Comparison of ENCODE assay signal across 1 cellular context in the genomic region with DNA sequence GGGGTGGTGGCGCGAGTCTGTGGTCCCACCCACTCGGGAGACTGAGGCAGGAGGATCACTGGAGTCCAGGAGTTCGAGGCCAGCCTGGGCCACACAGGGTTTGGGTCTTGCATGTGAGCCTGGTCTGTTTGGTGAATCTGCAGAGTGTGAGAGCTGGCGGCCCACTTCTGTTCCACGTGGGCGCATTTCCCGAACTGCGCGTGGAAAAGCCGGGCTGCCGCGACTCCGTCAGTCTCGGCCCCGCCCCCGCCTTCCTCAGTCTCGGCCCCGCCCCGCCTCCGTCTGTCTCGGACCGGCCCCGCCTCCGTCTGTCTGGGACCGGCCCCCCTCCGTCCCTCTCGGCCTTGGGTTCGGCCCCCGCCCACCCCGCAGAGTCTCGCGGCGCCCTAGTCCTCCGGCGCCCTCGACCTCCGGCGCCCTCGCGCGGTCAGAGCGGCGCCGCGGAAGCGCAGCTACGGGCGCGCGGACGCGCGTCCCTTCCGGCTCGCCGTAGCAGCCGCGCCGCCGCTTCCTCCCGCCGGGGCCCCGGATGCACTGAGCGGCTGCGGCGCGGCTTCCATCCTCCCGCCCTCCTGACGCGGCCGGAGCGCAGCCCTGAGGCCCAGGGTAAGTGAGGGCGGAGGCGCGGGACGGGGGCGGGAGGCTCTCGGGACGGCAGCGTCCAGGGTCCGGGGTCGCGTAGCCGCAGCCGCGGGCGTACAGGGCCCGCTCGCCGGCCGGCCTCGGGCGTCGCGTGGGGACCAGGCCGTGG.
TF ChIP-seq lines count a peak whose summit lies in the region.

A gene with protein sequence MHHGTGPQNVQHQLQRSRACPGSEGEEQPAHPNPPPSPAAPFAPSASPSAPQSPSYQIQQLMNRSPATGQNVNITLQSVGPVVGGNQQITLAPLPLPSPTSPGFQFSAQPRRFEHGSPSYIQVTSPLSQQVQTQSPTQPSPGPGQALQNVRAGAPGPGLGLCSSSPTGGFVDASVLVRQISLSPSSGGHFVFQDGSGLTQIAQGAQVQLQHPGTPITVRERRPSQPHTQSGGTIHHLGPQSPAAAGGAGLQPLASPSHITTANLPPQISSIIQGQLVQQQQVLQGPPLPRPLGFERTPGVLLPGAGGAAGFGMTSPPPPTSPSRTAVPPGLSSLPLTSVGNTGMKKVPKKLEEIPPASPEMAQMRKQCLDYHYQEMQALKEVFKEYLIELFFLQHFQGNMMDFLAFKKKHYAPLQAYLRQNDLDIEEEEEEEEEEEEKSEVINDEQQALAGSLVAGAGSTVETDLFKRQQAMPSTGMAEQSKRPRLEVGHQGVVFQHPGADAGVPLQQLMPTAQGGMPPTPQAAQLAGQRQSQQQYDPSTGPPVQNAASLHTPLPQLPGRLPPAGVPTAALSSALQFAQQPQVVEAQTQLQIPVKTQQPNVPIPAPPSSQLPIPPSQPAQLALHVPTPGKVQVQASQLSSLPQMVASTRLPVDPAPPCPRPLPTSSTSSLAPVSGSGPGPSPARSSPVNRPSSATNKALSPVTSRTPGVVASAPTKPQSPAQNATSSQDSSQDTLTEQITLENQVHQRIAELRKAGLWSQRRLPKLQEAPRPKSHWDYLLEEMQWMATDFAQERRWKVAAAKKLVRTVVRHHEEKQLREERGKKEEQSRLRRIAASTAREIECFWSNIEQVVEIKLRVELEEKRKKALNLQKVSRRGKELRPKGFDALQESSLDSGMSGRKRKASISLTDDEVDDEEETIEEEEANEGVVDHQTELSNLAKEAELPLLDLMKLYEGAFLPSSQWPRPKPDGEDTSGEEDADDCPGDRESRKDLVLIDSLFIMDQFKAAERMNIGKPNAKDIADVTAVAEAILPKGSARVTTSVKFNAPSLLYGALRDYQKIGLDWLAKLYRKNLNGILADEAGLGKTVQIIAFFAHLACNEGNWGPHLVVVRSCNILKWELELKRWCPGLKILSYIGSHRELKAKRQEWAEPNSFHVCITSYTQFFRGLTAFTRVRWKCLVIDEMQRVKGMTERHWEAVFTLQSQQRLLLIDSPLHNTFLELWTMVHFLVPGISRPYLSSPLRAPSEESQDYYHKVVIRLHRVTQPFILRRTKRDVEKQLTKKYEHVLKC (N-terminal part only) (plus strand): TSS at position 512 of the 751 bp plus-strand sequence. CDS start 10,678 bp downstream, outside the sequence.

TF ChIP-seq in A549, 52 proteins besides CTCF, POLR2A, EP300 and RAD21 (continued from another document):
- peak; percentile 49; the same call in 1 of the 2 replicates for TF ChIP-seq MYC (IDR thresholded peaks at IDR 0.05; ENCODE audit: borderline replicate concordance, low read length)
- no peak for TF ChIP-seq CBX2 (IDR thresholded peaks at IDR 0.05; ENCODE audit: borderline replicate concordance, low read depth)
- TF ChIP-seq RARB (CRISPR knock-in tag; IDR thresholded peaks at IDR 0.05) = no peak
- 0 out of 2 replicates have a peak, but pooled peaks have one; percentile 13 for TF ChIP-seq HOXB5 (CRISPR knock-in tag; IDR thresholded peaks at IDR 0.05)
- TF ChIP-seq, protein P1, sequence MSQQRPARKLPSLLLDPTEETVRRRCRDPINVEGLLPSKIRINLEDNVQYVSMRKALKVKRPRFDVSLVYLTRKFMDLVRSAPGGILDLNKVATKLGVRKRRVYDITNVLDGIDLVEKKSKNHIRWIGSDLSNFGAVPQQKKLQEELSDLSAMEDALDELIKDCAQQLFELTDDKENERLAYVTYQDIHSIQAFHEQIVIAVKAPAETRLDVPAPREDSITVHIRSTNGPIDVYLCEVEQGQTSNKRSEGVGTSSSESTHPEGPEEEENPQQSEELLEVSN (IDR thresholded peaks at IDR 0.05; ENCODE audit: borderline replicate concordance, low read depth) = no peak; the same call in 1 of the 2 replicates
- 0 out of 2 replicates have a peak, but pooled peaks have one; percentile 72 for TF ChIP-seq CHD4 (IDR thresholded peaks at IDR 0.05; ENCODE audit: borderline replicate concordance)
- TF ChIP-seq, protein P2, sequence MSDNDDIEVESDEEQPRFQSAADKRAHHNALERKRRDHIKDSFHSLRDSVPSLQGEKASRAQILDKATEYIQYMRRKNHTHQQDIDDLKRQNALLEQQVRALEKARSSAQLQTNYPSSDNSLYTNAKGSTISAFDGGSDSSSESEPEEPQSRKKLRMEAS (IDR thresholded peaks at IDR 0.05) = peak; percentile 67
- peak; percentile 59; the same call in 1 of the 2 replicates for TF ChIP-seq HOXB13 (CRISPR knock-in tag; IDR thresholded peaks at IDR 0.05; ENCODE audit: low read depth)
- no peak for TF ChIP-seq KDM1A (IDR thresholded peaks at IDR 0.05; ENCODE audit: low read depth)
- TF ChIP-seq PHF8 (IDR thresholded peaks at IDR 0.05; ENCODE audit: borderline replicate concordance, low read depth) = peak; percentile 89; the same call in 1 of the 2 replicates
- TF ChIP-seq, protein P3, sequence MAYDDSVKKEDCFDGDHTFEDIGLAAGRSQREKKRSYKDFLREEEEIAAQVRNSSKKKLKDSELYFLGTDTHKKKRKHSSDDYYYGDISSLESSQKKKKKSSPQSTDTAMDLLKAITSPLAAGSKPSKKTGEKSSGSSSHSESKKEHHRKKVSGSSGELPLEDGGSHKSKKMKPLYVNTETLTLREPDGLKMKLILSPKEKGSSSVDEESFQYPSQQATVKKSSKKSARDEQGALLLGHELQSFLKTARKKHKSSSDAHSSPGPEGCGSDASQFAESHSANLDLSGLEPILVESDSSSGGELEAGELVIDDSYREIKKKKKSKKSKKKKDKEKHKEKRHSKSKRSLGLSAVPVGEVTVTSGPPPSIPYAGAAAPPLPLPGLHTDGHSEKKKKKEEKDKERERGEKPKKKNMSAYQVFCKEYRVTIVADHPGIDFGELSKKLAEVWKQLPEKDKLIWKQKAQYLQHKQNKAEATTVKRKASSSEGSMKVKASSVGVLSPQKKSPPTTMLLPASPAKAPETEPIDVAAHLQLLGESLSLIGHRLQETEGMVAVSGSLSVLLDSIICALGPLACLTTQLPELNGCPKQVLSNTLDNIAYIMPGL (CRISPR knock-in tag; IDR thresholded peaks at IDR 0.05; ENCODE audit: borderline replicate concordance) = no peak
- TF ChIP-seq, protein P4, sequence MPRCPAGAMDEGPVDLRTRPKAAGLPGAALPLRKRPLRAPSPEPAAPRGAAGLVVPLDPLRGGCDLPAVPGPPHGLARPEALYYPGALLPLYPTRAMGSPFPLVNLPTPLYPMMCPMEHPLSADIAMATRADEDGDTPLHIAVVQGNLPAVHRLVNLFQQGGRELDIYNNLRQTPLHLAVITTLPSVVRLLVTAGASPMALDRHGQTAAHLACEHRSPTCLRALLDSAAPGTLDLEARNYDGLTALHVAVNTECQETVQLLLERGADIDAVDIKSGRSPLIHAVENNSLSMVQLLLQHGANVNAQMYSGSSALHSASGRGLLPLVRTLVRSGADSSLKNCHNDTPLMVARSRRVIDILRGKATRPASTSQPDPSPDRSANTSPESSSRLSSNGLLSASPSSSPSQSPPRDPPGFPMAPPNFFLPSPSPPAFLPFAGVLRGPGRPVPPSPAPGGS (IDR thresholded peaks at IDR 0.05) = 0 out of 3 replicates have a peak, but pooled peaks have one; percentile 58
- peak; percentile 96 for TF ChIP-seq SMC3 (IDR thresholded peaks at IDR 0.05)
- TF ChIP-seq EHF (CRISPR knock-in tag; IDR thresholded peaks at IDR 0.05) = no peak
- peak; percentile 69 to 93; a peak in 4 of 5 replicates for TF ChIP-seq JUN (IDR thresholded peaks at IDR 0.05)
- TF ChIP-seq BHLHE40 (IDR thresholded peaks at IDR 0.05; ENCODE audit: low read depth, low read length) = no peak
- TF ChIP-seq HEYL (CRISPR knock-in tag; IDR thresholded peaks at IDR 0.05) = no peak
